ENCODE assay signal across 10 cellular contexts in the genomic region with DNA sequence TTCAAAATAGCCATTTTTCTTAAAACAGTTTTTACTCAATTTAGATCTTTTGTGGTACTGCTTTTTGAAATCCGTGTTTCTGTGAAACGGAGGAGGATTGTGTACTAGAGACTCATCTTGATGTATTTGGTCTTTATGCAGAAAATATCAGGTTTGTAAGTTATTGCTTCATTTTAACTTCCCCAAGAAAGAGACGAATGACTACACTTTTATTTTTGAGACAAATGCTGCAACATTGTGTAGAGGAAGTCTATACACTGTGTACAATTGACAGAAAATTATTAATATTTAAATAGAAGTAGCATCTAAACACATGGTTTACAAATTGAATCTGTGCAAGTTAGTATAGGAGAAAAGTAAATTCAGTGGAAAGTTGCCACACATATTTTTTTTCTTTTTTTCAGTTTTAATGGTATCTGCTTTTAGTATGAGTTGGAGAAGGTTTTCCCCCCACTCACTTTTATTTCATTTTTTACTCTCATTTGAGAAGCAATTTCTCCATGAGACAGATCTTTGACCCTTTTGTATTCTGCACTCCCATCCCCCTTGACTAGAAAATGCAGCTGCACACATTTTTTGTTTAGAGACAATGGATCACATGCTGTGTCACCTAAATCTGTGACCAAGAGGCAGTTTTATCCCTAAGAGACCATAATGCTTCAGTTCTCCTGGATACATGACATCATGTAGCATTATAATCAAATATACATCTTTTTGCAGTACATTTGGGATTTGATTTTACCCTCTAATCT. TPM values are rescaled to one million over a fixed set of nuclear protein-coding genes. Genes with fewer than 3 reads are reported as not detected.
A peak's percentile ranks its signal among the peaks of the same experiment; 100 is the strongest.
DNase-seq lines count a peak whose midpoint lies in the region; ATAC-seq, FAIRE-seq and TF ChIP-seq lines count a peak whose summit lies in the region.
"Had no signal": no experiment of that assay in that cellular context is flagged by ENCODE, and none has a peak within 500 bp of the region (broad histone marks: within the 10 kb centered on the region; RNA-seq: fewer than 3 reads in every experiment).

No MANE protein-coding gene starts in this region.

- DNase-seq in GM23338 (ENCODE audit: low spot score): no peak
- peak; percentile 18 for DNase-seq in NCI-H187 treated with DMSO at 0.1 percent for 48 hours (lab: John Stamatoyannopoulos, UW)
- DNase-seq in GM12892 (ENCODE audit: insufficient read length): no peak
- DNase-seq in brain microvascular endothelial cell: no peak
- DNase-seq in SW480 (ENCODE audit: low spot score): no peak
- no peak for DNase-seq in progenitor cell of endocrine pancreas (ENCODE audit: low spot score, unreplicated experiment)

- TF ChIP-seq RAD21 in neural cell (conservative IDR thresholded peaks at IDR 0.05): no peak

- H3K4me2 ChIP-seq in GM23338 (peak overlapping the region; percentile 23; the same call in 1 of the 2 replicates), neural cell (ENCODE audit: low read length) (peak overlapping the region; percentile 49)

- peak overlapping the region; percentile 36 for H3K9ac ChIP-seq in neural cell (ENCODE audit: low read length)

- no peak for TF ChIP-seq EP300 in neural cell (conservative IDR thresholded peaks at IDR 0.05; ENCODE audit: poor library complexity, severe bottlenecking)

- no peaks in the 10 kb centered on the region for H3K36me3 ChIP-seq in GM23338 (ENCODE audit: insufficient read depth)
- H3K36me3 ChIP-seq in neural cell (ENCODE audit: insufficient read depth, low read length): no peaks in the 10 kb centered on the region
- no peaks in the 10 kb centered on the region for H3K36me3 ChIP-seq in brain microvascular endothelial cell (replicated peaks)
- H3K36me3 ChIP-seq: cardiac muscle cell had no signal

- H3K4me1 Mint-ChIP-seq in GM23338 (peaks cover 52% of the 10 kb centered on the region), progenitor cell of endocrine pancreas (ENCODE audit: low read depth) (peaks cover 16% of the 10 kb centered on the region)
- H3K4me1 Mint-ChIP-seq in activated T-helper 17 cell treated with anti-CD3 and anti-CD28 coated beads, Interleukin-2, amount 50 U/mL, for 72 hours: peaks cover 40% of the 10 kb centered on the region

- no peak overlapping the region for H3K27ac ChIP-seq in GM23338 (ENCODE audit: low read depth)
- H3K27ac ChIP-seq in neural cell (ENCODE audit: low read length): peak overlapping the region; percentile 73
- H3K27ac ChIP-seq in brain microvascular endothelial cell: no peak overlapping the region
- H3K27ac ChIP-seq: cardiac muscle cell had no signal

- H3K9me3 ChIP-seq in neural cell (ENCODE audit: low read length): no peaks in the 10 kb centered on the region

- no peak for TF ChIP-seq POLR2A in GM12892 (IDR thresholded peaks at IDR 0.05; ENCODE audit: low read depth, low read length)

- no peaks in the 10 kb centered on the region for H3K27me3 ChIP-seq in GM23338 (ENCODE audit: insufficient read depth)
- no peaks in the 10 kb centered on the region for H3K27me3 ChIP-seq in neural cell (ENCODE audit: insufficient read depth, low read depth, low read length)
- no peaks in the 10 kb centered on the region for H3K27me3 ChIP-seq in brain microvascular endothelial cell (replicated peaks)
- H3K27me3 ChIP-seq: cardiac muscle cell had no signal

- H3K27me3 Mint-ChIP-seq in GM23338 (ENCODE audit: insufficient read depth, low read depth, poor library complexity): no peaks in the 10 kb centered on the region
- no peaks in the 10 kb centered on the region for H3K27me3 Mint-ChIP-seq in activated T-helper 17 cell treated with anti-CD3 and anti-CD28 coated beads, Interleukin-2, amount 50 U/mL, for 72 hours
- H3K27me3 Mint-ChIP-seq in progenitor cell of endocrine pancreas: no peaks in the 10 kb centered on the region

- no peaks in the 10 kb centered on the region for H3K9me3 Mint-ChIP-seq in GM23338
- no peaks in the 10 kb centered on the region for H3K9me3 Mint-ChIP-seq in activated T-helper 17 cell treated with anti-CD3 and anti-CD28 coated beads, Interleukin-2, amount 50 U/mL, for 72 hours
- no peaks in the 10 kb centered on the region for H3K9me3 Mint-ChIP-seq in progenitor cell of endocrine pancreas (ENCODE audit: low read depth)

- no peak for ATAC-seq in GM23338
- ATAC-seq in activated T-helper 17 cell treated with anti-CD3 and anti-CD28 coated beads, Interleukin-2, amount 50 U/mL, for 72 hours (replicated peaks): peak; percentile 6
- ATAC-seq: Panc1 had no signal

- H3K4me3 Mint-ChIP-seq in GM23338 (peak overlapping the region; percentile 35), progenitor cell of endocrine pancreas (ENCODE audit: low read depth) (no peak overlapping the region)
- H3K4me3 Mint-ChIP-seq in activated T-helper 17 cell treated with anti-CD3 and anti-CD28 coated beads, Interleukin-2, amount 50 U/mL, for 72 hours: peak overlapping the region; percentile 33

- H3K9me2 ChIP-seq in GM23338 (ENCODE audit: insufficient read depth) (no peaks in the 10 kb centered on the region), neural cell (ENCODE audit: insufficient read depth, low read length) (no peaks in the 10 kb centered on the region)

- no peaks in the 10 kb centered on the region for H3K36me3 Mint-ChIP-seq in GM23338 (ENCODE audit: low read depth)
- peaks cover 23% of the 10 kb centered on the region for H3K36me3 Mint-ChIP-seq in activated T-helper 17 cell treated with anti-CD3 and anti-CD28 coated beads, Interleukin-2, amount 50 U/mL, for 72 hours (ENCODE audit: low read depth)
- H3K36me3 Mint-ChIP-seq in progenitor cell of endocrine pancreas (ENCODE audit: insufficient read depth): no peaks in the 10 kb centered on the region

- no peaks in the 10 kb centered on the region for H3F3A ChIP-seq in GM23338 (replicated peaks; ENCODE audit: low read depth)
- no peaks in the 10 kb centered on the region for H3F3A ChIP-seq in neural cell (ENCODE audit: insufficient read depth, low read length, poor library complexity, severe bottlenecking)

- TF ChIP-seq CTCF in GM23338 (conservative IDR thresholded peaks at IDR 0.05; ENCODE audit: low read depth in 2 of 2) (no peak), neural cell (IDR thresholded peaks at IDR 0.05; ENCODE audit: poor library complexity, severe bottlenecking) (no peak), brain microvascular endothelial cell (IDR thresholded peaks at IDR 0.05; ENCODE audit: low read depth, low read length, missing control alignments) (no peak), progenitor cell of endocrine pancreas (IDR thresholded peaks at IDR 0.05; ENCODE audit: unreplicated experiment) (no peak)

- H3K79me2 ChIP-seq in GM23338 (replicated peaks; ENCODE audit: insufficient read depth) (peaks cover 100% of the 10 kb centered on the region), neural cell (replicated peaks; ENCODE audit: insufficient read depth, low read length) (peaks cover 96% of the 10 kb centered on the region)

- H3K27ac Mint-ChIP-seq in GM23338 (peak overlapping the region; percentile 82), progenitor cell of endocrine pancreas (no peak overlapping the region)
- no peak overlapping the region for H3K27ac Mint-ChIP-seq in activated T-helper 17 cell treated with anti-CD3 and anti-CD28 coated beads, Interleukin-2, amount 50 U/mL, for 72 hours

- H4K20me1 ChIP-seq in GM23338 (replicated peaks; ENCODE audit: insufficient read depth): peaks cover 11% of the 10 kb centered on the region; the same call in 1 of the 2 replicates
- H4K20me1 ChIP-seq in neural cell (ENCODE audit: insufficient read depth): no peaks in the 10 kb centered on the region

- peaks cover 39% of the 10 kb centered on the region for H3K4me1 ChIP-seq in GM23338 (ENCODE audit: insufficient read depth)

- H3K4me3 ChIP-seq in GM23338: no peak overlapping the region
- peak overlapping the region; percentile 37 for H3K4me3 ChIP-seq in neural cell (ENCODE audit: low read length)
- H3K4me3 ChIP-seq in brain microvascular endothelial cell (ENCODE audit: low read depth, low read length): no peak overlapping the region
- H3K4me3 ChIP-seq: cardiac muscle cell had no signal

- no peak overlapping the region for H2AFZ ChIP-seq in GM23338
- peak overlapping the region; percentile 28 for H2AFZ ChIP-seq in neural cell (ENCODE audit: low read depth, low read length)

- in situ Hi-C loops in brain microvascular endothelial cell (cut with HindIII; ENCODE audit: low pct_ligation_motif_present, low sequenced_read_pairs): no loop called here

- no peak for FAIRE-seq in GM12892 (lab: Jason Lieb, UNC)

TF ChIP-seq in GM23338, 12 proteins besides CTCF, POLR2A, EP300 and RAD21:
- TF ChIP-seq JUNB (IDR thresholded peaks at IDR 0.05; ENCODE audit: unreplicated experiment) (no peak), STAT1 (IDR thresholded peaks at IDR 0.05; ENCODE audit: unreplicated experiment) (no peak)
TF ChIP-seq in GM23338: peak in this region for 0.

TF ChIP-seq in neural cell, 6 proteins besides CTCF, POLR2A, EP300 and RAD21 (continues in another document):
- TF ChIP-seq MXI1 (conservative IDR thresholded peaks at IDR 0.05; ENCODE audit: poor library complexity, severe bottlenecking): no peak
- TF ChIP-seq SMC3 (conservative IDR thresholded peaks at IDR 0.05; ENCODE audit: poor library complexity): no peak

RNA-seq across cellular contexts. Expression of a gene that starts 14.7 kb away (rescaled TPM):
- 39.0 and 44.5 TPM in 2 replicates for total RNA-seq in GM23338 (2014; rRNA removed; shearing (Covaris generic))
- polyA plus RNA-seq in GM23338 (2016; fragmentation: Nextera tagmentation; extraction: Ambion mirVana): 25.2 and 30.1 TPM in 2 replicates
- 10 to 100 TPM; 45.2 to 48.5 TPM for total RNA-seq in activated T-helper 17 cell treated with anti-CD3 and anti-CD28 coated beads, Interleukin-2, amount 50 U/mL, for 72 hours
- 22.4 and 26.1 TPM in 2 replicates for polyA plus RNA-seq in neural cell
- polyA minus RNA-seq in neural cell: 97.2 and 101 TPM in 2 replicates
- polyA plus RNA-seq in GM12892 (2012; ENCODE audit: missing spikeins): 13.7 TPM
- 14.6 and 15.4 TPM in 2 replicates for total RNA-seq in progenitor cell of endocrine pancreas
